1 cellular context compared by ENCODE assay signal in genomic region chr3:73094951-73095350, GRCh38.
TF ChIP-seq lines count a peak whose summit lies in the region.

No MANE protein-coding gene starts in this region.

TF ChIP-seq in HCT116, 20 proteins besides CTCF, POLR2A, EP300 and RAD21 (continued from another document):
- TF ChIP-seq, protein P1, sequence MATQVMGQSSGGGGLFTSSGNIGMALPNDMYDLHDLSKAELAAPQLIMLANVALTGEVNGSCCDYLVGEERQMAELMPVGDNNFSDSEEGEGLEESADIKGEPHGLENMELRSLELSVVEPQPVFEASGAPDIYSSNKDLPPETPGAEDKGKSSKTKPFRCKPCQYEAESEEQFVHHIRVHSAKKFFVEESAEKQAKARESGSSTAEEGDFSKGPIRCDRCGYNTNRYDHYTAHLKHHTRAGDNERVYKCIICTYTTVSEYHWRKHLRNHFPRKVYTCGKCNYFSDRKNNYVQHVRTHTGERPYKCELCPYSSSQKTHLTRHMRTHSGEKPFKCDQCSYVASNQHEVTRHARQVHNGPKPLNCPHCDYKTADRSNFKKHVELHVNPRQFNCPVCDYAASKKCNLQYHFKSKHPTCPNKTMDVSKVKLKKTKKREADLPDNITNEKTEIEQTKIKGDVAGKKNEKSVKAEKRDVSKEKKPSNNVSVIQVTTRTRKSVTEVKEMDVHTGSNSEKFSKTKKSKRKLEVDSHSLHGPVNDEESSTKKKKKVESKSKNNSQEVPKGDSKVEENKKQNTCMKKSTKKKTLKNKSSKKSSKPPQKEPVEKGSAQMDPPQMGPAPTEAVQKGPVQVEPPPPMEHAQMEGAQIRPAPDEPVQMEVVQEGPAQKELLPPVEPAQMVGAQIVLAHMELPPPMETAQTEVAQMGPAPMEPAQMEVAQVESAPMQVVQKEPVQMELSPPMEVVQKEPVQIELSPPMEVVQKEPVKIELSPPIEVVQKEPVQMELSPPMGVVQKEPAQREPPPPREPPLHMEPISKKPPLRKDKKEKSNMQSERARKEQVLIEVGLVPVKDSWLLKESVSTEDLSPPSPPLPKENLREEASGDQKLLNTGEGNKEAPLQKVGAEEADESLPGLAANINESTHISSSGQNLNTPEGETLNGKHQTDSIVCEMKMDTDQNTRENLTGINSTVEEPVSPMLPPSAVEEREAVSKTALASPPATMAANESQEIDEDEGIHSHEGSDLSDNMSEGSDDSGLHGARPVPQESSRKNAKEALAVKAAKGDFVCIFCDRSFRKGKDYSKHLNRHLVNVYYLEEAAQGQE (IDR thresholded peaks at IDR 0.05; ENCODE audit: low read depth), result no peak
- no peak for TF ChIP-seq FOSL1 (IDR thresholded peaks at IDR 0.05; ENCODE audit: low read depth)
- no peak for TF ChIP-seq JUND (IDR thresholded peaks at IDR 0.05)
- TF ChIP-seq MAX (IDR thresholded peaks at IDR 0.05), result no peak
- no peak for TF ChIP-seq POLR2AphosphoS5 (IDR thresholded peaks at IDR 0.05; ENCODE audit: low read depth, low read length)
- no peak for TF ChIP-seq YY1 (IDR thresholded peaks at IDR 0.05; ENCODE audit: extremely low read depth, insufficient replicate concordance, low read depth, low read length)
- no peak for TF ChIP-seq SIN3A (IDR thresholded peaks at IDR 0.05; ENCODE audit: low read depth)
- no peak for TF ChIP-seq CBX3 (IDR thresholded peaks at IDR 0.05; ENCODE audit: low read depth)
